Comparison of ENCODE assay signal across 12 cellular contexts in genomic region chrX:152959626-152960025, GRCh38. TPM values are rescaled to one million over a fixed set of nuclear protein-coding genes. Genes with fewer than 3 reads are reported as not detected.
"Had no signal": no experiment of that assay in that cellular context is flagged by ENCODE, and none has a peak within 500 bp of the region (broad histone marks: within the 10 kb centered on the region; RNA-seq: fewer than 3 reads in every experiment).

No MANE protein-coding gene starts in this region.

- H3K27me3 Mint-ChIP-seq: activated CD4-positive, alpha-beta T cell treated with anti-CD3 and anti-CD28 coated beads for 36 hours; activated naive CD8-positive, alpha-beta T cell treated with anti-CD3 and anti-CD28 coated beads for 36 hours; naive B cell had no signal

- H3K36me3 ChIP-seq: vagina had no signal

- H3K36me3 Mint-ChIP-seq: activated naive CD8-positive, alpha-beta T cell treated with anti-CD3 and anti-CD28 coated beads for 36 hours; naive B cell had no signal

- H3K27ac ChIP-seq: parathyroid adenoma, vagina had no signal

- H3K9me3 Mint-ChIP-seq: activated naive CD8-positive, alpha-beta T cell treated with anti-CD3 and anti-CD28 coated beads for 36 hours had no signal

- H3K9ac ChIP-seq: parathyroid adenoma had no signal

- H3K79me2 ChIP-seq: parathyroid adenoma had no signal

- H3K27me3 ChIP-seq: ascending aorta, gastroesophageal sphincter, tibial artery, vagina had no signal

- DNase-seq: activated CD4-positive, alpha-beta T cell treated with anti-CD3 and anti-CD28 coated beads for 36 hours; activated naive CD8-positive, alpha-beta T cell treated with anti-CD3 and anti-CD28 coated beads for 36 hours; naive B cell had no signal

- H3K4me3 ChIP-seq: skin epidermis had no signal

- H3K9me3 ChIP-seq: ascending aorta, gastroesophageal sphincter, tibial artery, vagina had no signal

- H3K4me1 ChIP-seq: ascending aorta, vagina had no signal

RNA-seq across cellular contexts. Expression of gene PNMA5, which starts 34.3 kb away (rescaled TPM):
- total RNA-seq: activated naive CD8-positive, alpha-beta T cell treated with anti-CD3 and anti-CD28 coated beads for 36 hours; ascending aorta; gastroesophageal sphincter; kidney epithelial cell; renal cortical epithelial cell; vagina had no signal
- polyA plus RNA-seq: liver had no signal
